Comparison of ENCODE assay signal across 8 cellular contexts in genomic region chr6:107847844-107848802, GRCh38. TPM values are rescaled to one million over a fixed set of nuclear protein-coding genes. Genes with fewer than 3 reads are reported as not detected.
DNase-seq lines count a peak whose midpoint lies in the region; FAIRE-seq and TF ChIP-seq lines count a peak whose summit lies in the region.

No MANE protein-coding gene starts in this region.

- peak; percentile 66 for DNase-seq in DMS114 treated with DMSO at 0.1 percent for 48 hours (lab: John Stamatoyannopoulos, UW; ENCODE audit: unreplicated experiment)
- DNase-seq in H54 (ENCODE audit: insufficient read length, low spot score): peak; percentile 73
- DNase-seq in NCI-H1092 treated with DMSO at 0.1 percent for 48 hours (lab: John Stamatoyannopoulos, UW): peak; percentile 54
- peak; percentile 49 for DNase-seq in amniotic stem cell (lab: John Stamatoyannopoulos, UW)
- DNase-seq in right atrium auricular region (ENCODE audit: low spot score): peak; percentile 90
- peak; percentile 11 for DNase-seq in pulmonary artery endothelial cell (ENCODE audit: low read depth, low spot score)

- H3K36me3 ChIP-seq in right atrium auricular region (no peaks in the 10 kb centered on the region), urinary bladder (ENCODE audit: insufficient read depth) (no peaks in the 10 kb centered on the region)

- TF ChIP-seq CTCF in right atrium auricular region (IDR thresholded peaks at IDR 0.05): peak; percentile 89 to 98

- H3K9me3 Mint-ChIP-seq in T-helper 1 cell treated with Interleukin-12 subunit alpha and Interleukin-12 subunit beta and Interleukin-4 antibody, amounts not matched to agents 30 μg/mL and 1 μg/mL, for 36 hours: no peaks in the 10 kb centered on the region

- H3K4me1 ChIP-seq in right atrium auricular region (peaks cover 0 to 5% of the 10 kb centered on the region in 2 donors), urinary bladder (ENCODE audit: insufficient read depth) (peaks cover 2% of the 10 kb centered on the region)

- no peaks in the 10 kb centered on the region for H3K27me3 ChIP-seq in right atrium auricular region

- peak overlapping the region; percentile 27 for H3K27ac Mint-ChIP-seq in T-helper 1 cell treated with Interleukin-12 subunit alpha and Interleukin-12 subunit beta and Interleukin-4 antibody, amounts not matched to agents 30 μg/mL and 1 μg/mL, for 36 hours

- no peaks in the 10 kb centered on the region for H3K36me3 Mint-ChIP-seq in T-helper 1 cell treated with Interleukin-12 subunit alpha and Interleukin-12 subunit beta and Interleukin-4 antibody, amounts not matched to agents 30 μg/mL and 1 μg/mL, for 36 hours (ENCODE audit: low read depth)

- H3K4me3 ChIP-seq in right atrium auricular region: peak overlapping the region; percentile 36 to 40
- H3K4me3 ChIP-seq in urinary bladder (ENCODE audit: low read depth, low read length): peak overlapping the region; percentile 36

- H3K4me3 Mint-ChIP-seq in T-helper 1 cell treated with Interleukin-12 subunit alpha and Interleukin-12 subunit beta and Interleukin-4 antibody, amounts not matched to agents 30 μg/mL and 1 μg/mL, for 36 hours: peak overlapping the region; percentile 73

- 7% methylated on average over 52 of the region's 52 CpGs for WGBS in urinary bladder

- FAIRE-seq in H54 (lab: Jason Lieb, UNC): no peak

- no peak for TF ChIP-seq POLR2A in H54 (IDR thresholded peaks at IDR 0.05; ENCODE audit: low read depth, low read length)

- H3K27ac ChIP-seq in right atrium auricular region: no peak overlapping the region
- no peak overlapping the region for H3K27ac ChIP-seq in urinary bladder (ENCODE audit: low read depth)

- H3K9me3 ChIP-seq in right atrium auricular region: no peaks in the 10 kb centered on the region

- peaks cover 13% of the 10 kb centered on the region for H3K27me3 Mint-ChIP-seq in T-helper 1 cell treated with Interleukin-12 subunit alpha and Interleukin-12 subunit beta and Interleukin-4 antibody, amounts not matched to agents 30 μg/mL and 1 μg/mL, for 36 hours (ENCODE audit: low read depth)

- peaks cover 13% of the 10 kb centered on the region for H3K4me1 Mint-ChIP-seq in T-helper 1 cell treated with Interleukin-12 subunit alpha and Interleukin-12 subunit beta and Interleukin-4 antibody, amounts not matched to agents 30 μg/mL and 1 μg/mL, for 36 hours (ENCODE audit: low read depth)

RNA-seq across cellular contexts. Expression of gene SCML4, which starts 24.0 kb away (rescaled TPM):
- total RNA-seq in right atrium auricular region (under 1 TPM; 0.28 to 0.44 TPM), pulmonary artery endothelial cell (not detected in 2 replicates), urinary bladder (0.63 TPM)
- polyA plus RNA-seq in urinary bladder: 0.53 TPM

Comparison
In these comparisons a context has a peak if more than half of its experiments do, and no peak if none do; other contexts are left out.
1. DNase-seq: peak in every context shown above with its lines; median percentile 90 in right atrium auricular region; 73 in H54; 66 in DMS114 treated with DMSO at 0.1 percent for 48 hours; 54 in NCI-H1092 treated with DMSO at 0.1 percent for 48 hours; 49 in amniotic stem cell; 11 in pulmonary artery endothelial cell.